13 cellular contexts compared by ENCODE assay signal in genomic region chr12:19154696-19155095, GRCh38.
"Had no signal": no experiment of that assay in that cellular context is flagged by ENCODE, and none has a peak within 500 bp of the region (broad histone marks: within the 10 kb centered on the region; RNA-seq: fewer than 3 reads in every experiment).

No MANE protein-coding gene starts in this region.

- H3K4me1 Mint-ChIP-seq: activated CD4-positive, alpha-beta T cell treated with anti-CD3 and anti-CD28 coated beads, Interleukin-2, amount 10 ng/mL, durations not matched to agents 24 days and 14 days; activated naive CD8-positive, alpha-beta T cell treated with anti-CD3 and anti-CD28 coated beads, Interleukin-2, amount 50 U/mL, for 24 hours; stimulated activated naive CD8-positive, alpha-beta T cell treated with anti-CD3 and anti-CD28 coated beads, Interleukin-15, amount 100 ng/mL, for 72 hours had no signal

- H3K36me3 ChIP-seq: thoracic aorta had no signal

- H3K9me3 ChIP-seq: thoracic aorta had no signal

- H3K27ac ChIP-seq: SK-N-MC, thoracic aorta had no signal

- ATAC-seq: activated naive CD8-positive, alpha-beta T cell treated with anti-CD3 and anti-CD28 coated beads, Interleukin-2, amount 50 U/mL, for 24 hours; esophagus mucosa; naive thymus-derived CD4-positive, alpha-beta T cell; stimulated activated naive CD8-positive, alpha-beta T cell treated with anti-CD3 and anti-CD28 coated beads, Interleukin-15, amount 100 ng/mL, for 72 hours had no signal

- H3K9me3 Mint-ChIP-seq: activated CD4-positive, alpha-beta T cell treated with anti-CD3 and anti-CD28 coated beads, Interleukin-2, amount 10 ng/mL, durations not matched to agents 24 days and 14 days; activated naive CD8-positive, alpha-beta T cell treated with anti-CD3 and anti-CD28 coated beads, Interleukin-2, amount 50 U/mL, for 24 hours; stimulated activated naive CD8-positive, alpha-beta T cell treated with anti-CD3 and anti-CD28 coated beads, Interleukin-15, amount 100 ng/mL, for 72 hours had no signal

- H3K27ac Mint-ChIP-seq: activated CD4-positive, alpha-beta T cell treated with anti-CD3 and anti-CD28 coated beads, Interleukin-2, amount 10 ng/mL, durations not matched to agents 24 days and 14 days; activated naive CD8-positive, alpha-beta T cell treated with anti-CD3 and anti-CD28 coated beads, Interleukin-2, amount 50 U/mL, for 24 hours; naive thymus-derived CD4-positive, alpha-beta T cell; stimulated activated naive CD8-positive, alpha-beta T cell treated with anti-CD3 and anti-CD28 coated beads, Interleukin-15, amount 100 ng/mL, for 72 hours had no signal

- H3K36me3 Mint-ChIP-seq: naive thymus-derived CD4-positive, alpha-beta T cell had no signal

- DNase-seq: activated CD4-positive, alpha-beta T cell treated with anti-CD3 and anti-CD28 coated beads, Interleukin-2, amount 10 ng/mL, durations not matched to agents 24 days and 14 days; activated CD8-positive, alpha-beta memory T cell treated with anti-CD3 and anti-CD28 coated beads for 24 hours; activated naive CD4-positive, alpha-beta T cell treated with Interleukin-2 at 50 U/mL for 16 hours; activated naive CD8-positive, alpha-beta T cell treated with anti-CD3 and anti-CD28 coated beads, Interleukin-2, amount 50 U/mL, for 24 hours; dermis blood vessel endothelial cell; hippocampal formation; naive thymus-derived CD4-positive, alpha-beta T cell; occipital lobe; stimulated activated CD4-positive, alpha-beta T cell treated with anti-CD3 and anti-CD28 coated beads, Interleukin-4, amount 100 ng/mL, for 4 hours; stimulated activated naive CD8-positive, alpha-beta T cell treated with anti-CD3 and anti-CD28 coated beads, Interleukin-15, amount 100 ng/mL, for 72 hours had no signal

- H3K4me3 ChIP-seq: SK-N-MC, thoracic aorta had no signal

- H3K4me3 Mint-ChIP-seq: activated CD4-positive, alpha-beta T cell treated with anti-CD3 and anti-CD28 coated beads, Interleukin-2, amount 10 ng/mL, durations not matched to agents 24 days and 14 days; activated naive CD8-positive, alpha-beta T cell treated with anti-CD3 and anti-CD28 coated beads, Interleukin-2, amount 50 U/mL, for 24 hours; naive thymus-derived CD4-positive, alpha-beta T cell; stimulated activated naive CD8-positive, alpha-beta T cell treated with anti-CD3 and anti-CD28 coated beads, Interleukin-15, amount 100 ng/mL, for 72 hours had no signal

- H3K27me3 Mint-ChIP-seq: activated naive CD8-positive, alpha-beta T cell treated with anti-CD3 and anti-CD28 coated beads, Interleukin-2, amount 50 U/mL, for 24 hours; stimulated activated naive CD8-positive, alpha-beta T cell treated with anti-CD3 and anti-CD28 coated beads, Interleukin-15, amount 100 ng/mL, for 72 hours had no signal
